30 cellular contexts compared by ENCODE assay signal in the genomic region with DNA sequence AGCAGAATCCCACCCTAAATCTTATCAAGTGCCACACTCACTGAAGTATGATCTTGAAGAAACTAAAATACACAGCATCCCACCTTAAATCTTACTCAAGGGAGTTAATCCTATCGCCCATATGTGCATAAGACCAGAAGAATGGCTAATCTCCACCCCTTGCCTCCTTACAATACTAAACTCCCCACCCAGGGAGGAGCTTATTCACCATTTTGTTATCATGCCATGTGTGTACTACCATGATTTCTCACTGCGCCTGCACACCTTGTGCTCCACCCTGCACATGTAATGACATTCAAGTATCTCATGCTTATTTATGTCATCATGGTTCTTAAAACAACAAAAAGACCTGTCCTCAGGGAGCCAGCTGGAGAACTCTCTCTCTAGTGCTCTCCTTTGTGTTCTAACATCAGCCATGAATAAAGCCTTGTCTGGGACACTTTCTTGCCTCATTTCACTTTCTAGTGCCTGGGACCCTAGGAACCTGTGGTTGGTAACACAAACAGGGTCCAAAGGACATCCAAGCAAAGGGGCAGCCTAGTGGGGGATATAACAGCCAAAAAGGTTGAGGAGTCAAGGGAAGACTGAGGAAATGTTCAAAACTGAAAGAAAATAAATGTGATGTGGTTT.
"Had no signal": no experiment of that assay in that cellular context is flagged by ENCODE, and none has a peak within 500 bp of the region (broad histone marks: within the 10 kb centered on the region; RNA-seq: fewer than 3 reads in every experiment).

No MANE protein-coding gene starts in this region.

- H3K9me3 ChIP-seq: adrenal gland, body of pancreas, breast epithelium, MG63, SJCRH30 had no signal

- DNase-seq: activated CD4-positive, alpha-beta T cell treated with anti-CD3 and anti-CD28 coated beads, Interleukin-2, amount 10 ng/mL, durations not matched to agents 24 days and 14 days; activated CD4-positive, alpha-beta T cell treated with anti-CD3 and anti-CD28 coated beads, Interleukin-2, amount 50 U/mL, for 4 hours; activated CD8-positive, alpha-beta T cell treated with anti-CD3 and anti-CD28 coated beads for 36 hours; activated gamma-delta T cell; activated naive CD4-positive, alpha-beta T cell treated with anti-CD3 and anti-CD28 coated beads for 36 hours; activated T-cell treated with anti-CD3 and anti-CD28 coated beads, Interleukin-2, amount 50 U/mL, for 1 hour; activated T-cell treated with anti-CD3 and anti-CD28 coated beads, Interleukin-2, amount 50 U/mL, for 72 hours; adrenal gland; body of pancreas; Kasumi-1; KG1; MG63; MV-4-11; NCI-H1092; NCI-H1436 treated with DMSO at 0.1 percent for 48 hours; NCI-H1694 treated with DMSO at 0.1 percent for 48 hours; NCI-H2029; NCI-H2171 treated with DMSO at 0.1 percent for 48 hours; NCI-H2227 treated with DMSO at 0.1 percent for 48 hours; NCI-H526 treated with DMSO at 0.1 percent for 48 hours; NCI-H774; SHP77; SJCRH30 had no signal

- H3K36me3 ChIP-seq: adrenal gland, breast epithelium had no signal

- H3K4me3 ChIP-seq: adrenal gland, body of pancreas, breast epithelium, MG63, SJCRH30, SK-N-MC had no signal

- H3K27ac ChIP-seq: adrenal gland, body of pancreas, breast epithelium, SJCRH30, SK-N-MC had no signal

- FAIRE-seq: astrocyte, TTC549 had no signal

- H3K4me1 ChIP-seq: adrenal gland, breast epithelium, SJCRH30 had no signal

- ATAC-seq: activated CD8-positive, alpha-beta T cell treated with anti-CD3 and anti-CD28 coated beads for 36 hours; activated naive CD4-positive, alpha-beta T cell treated with anti-CD3 and anti-CD28 coated beads, Interleukin-2, amount 50 U/mL, for 72 hours; activated T-cell treated with anti-CD3 and anti-CD28 coated beads, Interleukin-2, amount 50 U/mL, for 72 hours; activated T-helper 17 cell treated with anti-CD3 and anti-CD28 coated beads, Interleukin-2, amount 50 U/mL, for 72 hours; body of pancreas; Panc1 had no signal

- H3K27me3 ChIP-seq: adrenal gland, body of pancreas, breast epithelium, MG63, SJCRH30 had no signal
